Comparison of ENCODE assay signal across 9 cellular contexts in genomic region chr7:157347217-157347904, GRCh38. TPM values are rescaled to one million over a fixed set of nuclear protein-coding genes. Genes with fewer than 3 reads are reported as not detected.
DNase-seq lines count a peak whose midpoint lies in the region; ATAC-seq and TF ChIP-seq lines count a peak whose summit lies in the region.
"Had no signal": no experiment of that assay in that cellular context is flagged by ENCODE, and none has a peak within 500 bp of the region (broad histone marks: within the 10 kb centered on the region; RNA-seq: fewer than 3 reads in every experiment).

No MANE protein-coding gene starts in this region.

- no TSS peak for BruUV-seq in IMR-90 (replicated peaks; lab: Mats Ljungman, UMichigan)

- H3K79me1 ChIP-seq in IMR-90 (ENCODE audit: low read depth in 1 of 2, low read length in 2 of 2) = peaks cover 0 to 49% of the 10 kb centered on the region in 2 experiments; a peak in 2 of 4 replicates

- H3K23ac ChIP-seq in IMR-90 (ENCODE audit: low read depth, low read length) = no peak overlapping the region

- CTCF ChIA-PET in AG04450 (lab: Charles Lee) = interaction anchor here (1.1 to 2.2 kb wide), 4 partner anchors 39 to 74 kb away, joined by 3 to 9 read pairs (median 4); no protein-coding TSS in a partner anchor
- CTCF ChIA-PET in IMR-90 (lab: Yijun Ruan, JAX) = interaction anchor here (0.6 kb wide), 1 partner anchor 396 kb away, joined by 5 read pairs; no protein-coding TSS in a partner anchor
- CTCF ChIA-PET in naive thymus-derived CD4-positive, alpha-beta T cell (lab: Charles Lee) = no interaction called here

- H3K9me3 ChIP-seq in AG04450 (ENCODE audit: control insufficient read depth, insufficient read depth, low read length) (no peaks in the 10 kb centered on the region), IMR-90 (ENCODE audit: control insufficient read depth, insufficient read depth, low read length) (no peaks in the 10 kb centered on the region)
- no peaks in the 10 kb centered on the region for H3K9me3 ChIP-seq in naive thymus-derived CD4-positive, alpha-beta T cell (ENCODE audit: control insufficient read depth in 2 of 3, low read length in 3 of 3)

- H3K4me3 Mint-ChIP-seq in central memory CD8-positive, alpha-beta T cell = peak overlapping the region; percentile 34
- H3K4me3 Mint-ChIP-seq in naive thymus-derived CD4-positive, alpha-beta T cell = peak overlapping the region in 8 of 10 donors; percentile 13 to 58 (median 42)

- H2AK9ac ChIP-seq in IMR-90 (replicated peaks; ENCODE audit: low read depth, low read length, poor library complexity) = no peak overlapping the region

- no peaks in the 10 kb centered on the region for H3K9me3 Mint-ChIP-seq in central memory CD8-positive, alpha-beta T cell
- H3K9me3 Mint-ChIP-seq in naive thymus-derived CD4-positive, alpha-beta T cell = no peaks in the 10 kb centered on the region

- TF ChIP-seq RAD21 in IMR-90 (IDR thresholded peaks at IDR 0.05; ENCODE audit: low read length) = no peak

- peaks cover 31% of the 10 kb centered on the region for H3K9me1 ChIP-seq in IMR-90 (ENCODE audit: insufficient read depth, low read length)

- peaks cover 59% of the 10 kb centered on the region for H3K4me1 Mint-ChIP-seq in central memory CD8-positive, alpha-beta T cell
- H3K4me1 Mint-ChIP-seq in naive thymus-derived CD4-positive, alpha-beta T cell = peaks cover 34 to 95% (median 69%) of the 10 kb centered on the region in 7 donors

- H3K4me2 ChIP-seq in IMR-90 (ENCODE audit: low read depth, low read length) = peak overlapping the region; percentile 17; the same call in 1 of the 2 replicates

- no peak overlapping the region for H2BK120ac ChIP-seq in IMR-90 (ENCODE audit: low read depth, low read length)

- in situ Hi-C loops in IMR-90 (cut with MboI; ENCODE audit: low sequenced_read_pairs) = no loop called here

- H3K27me3 Mint-ChIP-seq in central memory CD8-positive, alpha-beta T cell = no peaks in the 10 kb centered on the region
- no peaks in the 10 kb centered on the region for H3K27me3 Mint-ChIP-seq in naive thymus-derived CD4-positive, alpha-beta T cell

- intact Hi-C loops in IMR-90 (cut with micrococcal nuclease) = no loop called here
- intact Hi-C loops in naive thymus-derived CD4-positive, alpha-beta T cell (cut with micrococcal nuclease) = no loop called here

- H4K5ac ChIP-seq in IMR-90 (ENCODE audit: low read depth, low read length) = no peak overlapping the region

- no peak for TF ChIP-seq POLR2A in IMR-90 (IDR thresholded peaks at IDR 0.05; ENCODE audit: low read depth, low read length)

- H3K18ac ChIP-seq in IMR-90 (ENCODE audit: low read depth, low read length) = no peak overlapping the region

- DNase-seq in AG04450 (ENCODE audit: low read depth, low spot score) = peak; percentile 33
- DNase-seq in IMR-90 = peak; percentile 85
- DNase-seq in central memory CD8-positive, alpha-beta T cell (ENCODE audit: low spot score in 2 of 2) = no peak
- no peak for DNase-seq in naive thymus-derived CD4-positive, alpha-beta T cell
- no peak for DNase-seq in NCI-H146 (lab: John Stamatoyannopoulos, UW)
- DNase-seq: GDM1 had no signal

- H3K27me3 ChIP-seq in AG04450 (ENCODE audit: control insufficient read depth, insufficient read depth, low read length) (no peaks in the 10 kb centered on the region), IMR-90 (ENCODE audit: control insufficient read depth, insufficient read depth, low read length) (no peaks in the 10 kb centered on the region)
- no peaks in the 10 kb centered on the region for H3K27me3 ChIP-seq in naive thymus-derived CD4-positive, alpha-beta T cell (ENCODE audit: control insufficient read depth in 2 of 2, insufficient read depth in 2 of 2, low read length in 2 of 2)

- peak overlapping the region; percentile 34; the same call in 1 of the 2 replicates for H2AK5ac ChIP-seq in IMR-90 (ENCODE audit: low read depth, low read length)

- POLR2A ChIA-PET in AG04450 (lab: Yijun Ruan, JAX) = no interaction called here
- POLR2A ChIA-PET in IMR-90 (lab: Charles Lee; ENCODE audit: unreplicated experiment) = no interaction called here
- POLR2A ChIA-PET in naive thymus-derived CD4-positive, alpha-beta T cell (lab: Charles Lee) = no interaction called here

- no peak overlapping the region for H3K4ac ChIP-seq in IMR-90 (ENCODE audit: low read depth, low read length)

- H3K27ac Mint-ChIP-seq in central memory CD8-positive, alpha-beta T cell (ENCODE audit: low read depth) = no peak overlapping the region
- H3K27ac Mint-ChIP-seq in naive thymus-derived CD4-positive, alpha-beta T cell = no peak overlapping the region

- WGBS in IMR-90 (ENCODE audit: extremely low coverage in 2 of 2, insufficient read length in 1 of 2), 2 experiments = 37% methylated on average over 2 of the region's 11 CpGs; no CpG with 5 or more reads in 1 of the 2 experiments

- H3K4me3 ChIP-seq in AG04450 (ENCODE audit: low read depth, low read length) = no peak overlapping the region
- H3K4me3 ChIP-seq in IMR-90 (ENCODE audit: insufficient read depth, low read depth, low read length) = no peak overlapping the region
- H3K4me3 ChIP-seq in naive thymus-derived CD4-positive, alpha-beta T cell (ENCODE audit: low read length) = no peak overlapping the region

- no peak overlapping the region for H4K8ac ChIP-seq in IMR-90 (ENCODE audit: low read depth in 2 of 2, low read length in 2 of 2)

- no peak overlapping the region for H3K14ac ChIP-seq in IMR-90 (replicated peaks; ENCODE audit: low read depth, low read length)

- H2AFZ ChIP-seq in IMR-90 (replicated peaks; ENCODE audit: low read length, poor library complexity) = no peak overlapping the region

- H3K56ac ChIP-seq in IMR-90 (ENCODE audit: extremely low read depth, insufficient read depth, low read length) = no peak overlapping the region

- H2BK15ac ChIP-seq in IMR-90 (ENCODE audit: low read depth, low read length) = no peak overlapping the region

- H2BK20ac ChIP-seq in IMR-90 (ENCODE audit: low read depth, low read length) = no peak overlapping the region

- H3K27ac ChIP-seq in AG04450 (ENCODE audit: low read depth, low read length) (no peak overlapping the region), IMR-90 (ENCODE audit: insufficient read depth, low read length) (no peak overlapping the region)
- H3K27ac ChIP-seq in naive thymus-derived CD4-positive, alpha-beta T cell (ENCODE audit: low read depth, low read length) = no peak overlapping the region

- H3K36me3 ChIP-seq in IMR-90 (ENCODE audit: control insufficient read depth, insufficient read depth, low read length) = peaks cover 1% of the 10 kb centered on the region; the same call in 1 of the 2 replicates
- peaks cover 0 to 6% (median 0%) of the 10 kb centered on the region in 3 experiments for H3K36me3 ChIP-seq in naive thymus-derived CD4-positive, alpha-beta T cell (ENCODE audit: control insufficient read depth in 2 of 3, insufficient read depth in 3 of 3, low read length in 3 of 3)

- peaks cover 5% of the 10 kb centered on the region for H3K4me1 ChIP-seq in IMR-90 (ENCODE audit: control insufficient read depth, insufficient read depth, low read length)
- H3K4me1 ChIP-seq in naive thymus-derived CD4-positive, alpha-beta T cell (ENCODE audit: control insufficient read depth in 2 of 2, insufficient read depth in 2 of 2, low read length in 2 of 2) = peaks cover 21 to 34% of the 10 kb centered on the region in 2 donors

- ATAC-seq in IMR-90 (ENCODE audit: low read depth) (peak; percentile 50), GM21381 (IDR thresholded peaks at IDR 0.05; ENCODE audit: unreplicated experiment) (no peak), GM19463 (IDR thresholded peaks at IDR 0.05; ENCODE audit: unreplicated experiment) (no peak), HG02840 (IDR thresholded peaks at IDR 0.05; ENCODE audit: low FRiP score, unreplicated experiment) (no peak)
- ATAC-seq in central memory CD8-positive, alpha-beta T cell (replicated peaks; ENCODE audit: extremely low read depth, poor library complexity, severe bottlenecking) = no peak
- no peak for ATAC-seq in naive thymus-derived CD4-positive, alpha-beta T cell

- H2BK5ac ChIP-seq in IMR-90 (ENCODE audit: low read depth, low read length, poor library complexity, severe bottlenecking) = no peak overlapping the region

- peaks cover 41% of the 10 kb centered on the region for H3K36me3 Mint-ChIP-seq in central memory CD8-positive, alpha-beta T cell (ENCODE audit: insufficient read depth)
- peaks cover 0 to 8% (median 2%) of the 10 kb centered on the region in 5 donors for H3K36me3 Mint-ChIP-seq in naive thymus-derived CD4-positive, alpha-beta T cell

- H4K20me1 ChIP-seq in IMR-90 (ENCODE audit: insufficient read depth, low read length) = peaks cover 99% of the 10 kb centered on the region

- H3K9ac ChIP-seq in IMR-90 (ENCODE audit: low read depth, low read length) = no peak overlapping the region

- dilution Hi-C loops in IMR-90 (cut with HindIII; ENCODE audit: low sequenced_read_pairs, unreplicated experiment) = no loop called here

- H4K91ac ChIP-seq in IMR-90 (ENCODE audit: insufficient read depth, low read depth, low read length) = no peak overlapping the region

- TF ChIP-seq CTCF in AG04450 (IDR thresholded peaks at IDR 0.05; ENCODE audit: low read depth, low read length) (no peak), IMR-90 (conservative IDR thresholded peaks at IDR 0.05; ENCODE audit: low read depth, low read length) (no peak)

TF ChIP-seq in IMR-90, 13 proteins besides CTCF, POLR2A, EP300 and RAD21 (continues in another document):
- no peak for TF ChIP-seq ELK1 (IDR thresholded peaks at IDR 0.05; ENCODE audit: borderline replicate concordance, low read depth, low read length)
- TF ChIP-seq BHLHE40 (IDR thresholded peaks at IDR 0.05; ENCODE audit: low read depth, low read length) = peak; percentile 90

RNA-seq across cellular contexts. Expression of gene DNAJB6, which starts 10.6 kb away (rescaled TPM):
- polyA plus RNA-seq in AG04450 (2011; rRNA removed) (138 and 188 TPM in 2 replicates), IMR-90 (2012; rRNA removed) (127 and 165 TPM in 2 replicates)
- polyA minus RNA-seq in AG04450 (2011; rRNA and poly(A)+ RNA removed) = 36.8 and 57.4 TPM in 2 replicates
- 93.4 and 155 TPM in 2 replicates for total RNA-seq in IMR-90 (2012; rRNA removed)
- polyA plus RNA-seq in IMR-90 (2012; cell fraction: cytosol; rRNA removed) = 56.9 and 61.4 TPM in 2 replicates
- 52.2 and 98.8 TPM in 2 replicates for polyA plus RNA-seq in IMR-90 (2012; cell fraction: nucleus; rRNA removed; ENCODE audit: low replicate concordance)
- total RNA-seq in naive thymus-derived CD4-positive, alpha-beta T cell = 100 to 1,000 TPM in 2 of 5 experiments, 10 to 100 TPM in 3; 79.8 to 219 (median 96.0) TPM
- 100 to 1,000 TPM; 114 to 130 TPM for polyA plus RNA-seq in naive thymus-derived CD4-positive, alpha-beta T cell

Comparison
In these comparisons a context has a peak if more than half of its experiments do, and no peak if none do; other contexts are left out.
1. DNase-seq: peak in AG04450 (single experiment) and IMR-90 (single experiment); none in central memory CD8-positive, alpha-beta T cell (0 of 2), naive thymus-derived CD4-positive, alpha-beta T cell (0 of 9) and NCI-H146 (single experiment).